1 cellular context compared by ENCODE assay signal in the genomic region with DNA sequence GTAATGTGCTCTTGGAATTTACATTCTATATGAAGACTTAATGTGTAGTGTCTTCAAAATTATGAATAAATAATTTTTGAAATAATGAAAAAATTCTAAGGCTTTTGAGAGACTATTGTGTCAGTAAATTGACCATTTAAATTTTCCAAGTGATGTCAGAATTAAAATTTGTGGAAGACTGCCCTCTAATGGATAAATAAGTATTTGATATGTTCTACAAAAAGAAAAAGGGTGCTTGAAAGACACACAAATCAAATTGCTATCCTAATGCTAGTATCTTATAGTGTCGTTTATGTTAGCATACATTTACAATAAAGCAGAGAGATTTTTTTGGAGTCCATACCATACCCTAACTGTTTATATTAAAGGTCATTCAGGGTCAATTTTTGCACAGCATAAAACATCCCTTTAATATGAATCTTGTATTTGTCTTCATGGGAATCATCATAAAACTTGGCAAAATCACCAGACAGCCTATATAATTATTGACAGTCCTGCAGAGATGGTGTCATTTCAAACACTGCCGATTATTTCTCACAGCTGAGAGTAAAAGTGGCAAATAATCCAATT.
TF ChIP-seq lines count a peak whose summit lies in the region.

No MANE protein-coding gene starts in this region.

TF ChIP-seq in SK-N-SH, 30 proteins besides CTCF, POLR2A, EP300 and RAD21 (continued from another document):
- TF ChIP-seq REST (IDR thresholded peaks at IDR 0.05; ENCODE audit: low read depth, low read length): no peak
